ENCODE assay signal across 21 cellular contexts in the genomic region with DNA sequence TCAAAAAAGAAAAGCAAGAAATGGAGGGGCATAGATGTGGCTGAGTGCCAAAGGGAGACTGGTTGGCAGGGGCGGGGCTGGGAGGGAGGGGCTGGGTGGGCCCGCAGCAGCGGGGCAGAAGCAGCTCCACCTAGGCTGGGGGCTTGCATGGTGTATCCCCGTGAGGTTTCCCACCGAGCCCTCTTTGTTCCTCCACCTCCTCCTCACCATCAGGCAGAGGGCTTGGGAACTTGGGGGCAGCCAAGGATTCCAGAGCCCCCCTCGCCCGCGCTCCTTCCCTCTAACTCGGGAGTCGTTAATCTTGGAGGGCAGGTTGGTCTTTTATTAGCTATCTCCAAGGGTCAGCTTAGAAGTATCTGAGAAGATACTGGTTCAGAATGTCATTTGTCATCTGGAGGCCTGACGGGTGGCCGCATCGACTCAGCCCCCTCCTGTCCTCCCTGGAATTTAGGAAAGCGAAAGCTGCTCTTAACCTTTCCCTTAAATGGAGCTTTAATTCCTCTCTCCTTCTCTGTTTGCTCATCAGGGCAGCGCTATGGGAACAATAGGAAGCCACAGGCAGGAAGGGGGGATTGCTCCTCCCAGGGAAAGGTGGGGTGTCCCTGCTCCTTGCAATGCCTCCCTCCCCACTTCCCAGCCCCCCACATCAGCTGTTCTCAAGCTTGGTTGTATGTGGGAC.
DNase-seq lines count a peak whose midpoint lies in the region; ATAC-seq and TF ChIP-seq lines count a peak whose summit lies in the region.
"Had no signal": no experiment of that assay in that cellular context is flagged by ENCODE, and none has a peak within 500 bp of the region (broad histone marks: within the 10 kb centered on the region; RNA-seq: fewer than 3 reads in every experiment).

No MANE protein-coding gene starts in this region.

- TF ChIP-seq EP300 in esophagus muscularis mucosa (IDR thresholded peaks at IDR 0.05): no peak

- H3K27ac Mint-ChIP-seq in nephron: peak overlapping the region in 1 of 3 experiments; percentile 43
- H3K27ac Mint-ChIP-seq: activated T-helper 17 cell treated with anti-CD3 and anti-CD28 coated beads, Interleukin-2, amount 50 U/mL, for 72 hours had no signal

- no peaks in the 10 kb centered on the region for H3K27me3 ChIP-seq in esophagus muscularis mucosa
- H3K27me3 ChIP-seq in uterus: no peaks in the 10 kb centered on the region
- H3K27me3 ChIP-seq: MG63 had no signal

- TF ChIP-seq POLR2A in esophagus muscularis mucosa (IDR thresholded peaks at IDR 0.05; ENCODE audit: low read depth): no peak
- no peak for TF ChIP-seq POLR2A in uterus (IDR thresholded peaks at IDR 0.05)

- H3K36me3 ChIP-seq in esophagus muscularis mucosa (no peaks in the 10 kb centered on the region), uterus (no peaks in the 10 kb centered on the region)
- H3K36me3 ChIP-seq: MG63, pancreas had no signal

- peaks cover 6% of the 10 kb centered on the region for H3K4me1 Mint-ChIP-seq in nephron
- H3K4me1 Mint-ChIP-seq: activated T-helper 17 cell treated with anti-CD3 and anti-CD28 coated beads, Interleukin-2, amount 50 U/mL, for 72 hours had no signal

- no peaks in the 10 kb centered on the region for H3K36me3 Mint-ChIP-seq in nephron (ENCODE audit: low read depth)

- H3K27ac ChIP-seq in esophagus muscularis mucosa (replicated peaks in 1 of 4): peak overlapping the region; percentile 86 to 91 (median 87)
- peak overlapping the region; percentile 72 to 76 for H3K27ac ChIP-seq in uterus
- H3K27ac ChIP-seq: 22Rv1, C4-2B, pancreas, RWPE1, VCaP had no signal

- no peak for ATAC-seq in HG02763 (IDR thresholded peaks at IDR 0.05; ENCODE audit: unreplicated experiment)
- ATAC-seq: activated T-helper 17 cell treated with anti-CD3 and anti-CD28 coated beads, Interleukin-2, amount 50 U/mL, for 72 hours; pancreas had no signal

- intact Hi-C loops in esophagus muscularis mucosa (cut with DNase I) (no loop called here), uterus (cut with DNase I; ENCODE audit: low total_unique reads) (no loop called here)

- H3K9me3 ChIP-seq in esophagus muscularis mucosa: peaks cover 0 to 6% (median 2%) of the 10 kb centered on the region in 4 donors
- no peaks in the 10 kb centered on the region for H3K9me3 ChIP-seq in uterus
- H3K9me3 ChIP-seq: MG63, pancreas had no signal

- peak overlapping the region; percentile 53 to 58 (median 57) for H3K4me3 ChIP-seq in esophagus muscularis mucosa
- H3K4me3 ChIP-seq in uterus: peak overlapping the region; percentile 22 to 29
- H3K4me3 ChIP-seq: MG63, pancreas had no signal

- TF ChIP-seq CTCF in esophagus muscularis mucosa (IDR thresholded peaks at IDR 0.05): no peak
- TF ChIP-seq CTCF in nephron (IDR thresholded peaks at IDR 0.05; ENCODE audit: unreplicated experiment in 3 of 3): no peak
- no peak for TF ChIP-seq CTCF in uterus (IDR thresholded peaks at IDR 0.05)
- TF ChIP-seq CTCF in GM10266 (IDR thresholded peaks at IDR 0.05; ENCODE audit: control insufficient read depth, insufficient read depth, low read depth, missing control alignments): no peak

- no peaks in the 10 kb centered on the region for H3K9me3 Mint-ChIP-seq in nephron

- peak overlapping the region; percentile 36 to 53 (median 51) for H3K4me3 Mint-ChIP-seq in nephron
- H3K4me3 Mint-ChIP-seq: activated T-helper 17 cell treated with anti-CD3 and anti-CD28 coated beads, Interleukin-2, amount 50 U/mL, for 72 hours had no signal

- 20% methylated on average over 15 of the region's 15 CpGs for WGBS in esophagus muscularis mucosa

- H3K4me1 ChIP-seq in esophagus muscularis mucosa (peaks cover 0 to 27% (median 23%) of the 10 kb centered on the region in 4 donors), uterus (no peaks in the 10 kb centered on the region)
- H3K4me1 ChIP-seq: pancreas had no signal

- peaks cover 30% of the 10 kb centered on the region for H3K27me3 Mint-ChIP-seq in nephron (ENCODE audit: low read depth)

- DNase-seq in DMS153 (lab: John Stamatoyannopoulos, UW): peak; percentile 9
- DNase-seq in DMS153 treated with DMSO at 0.1 percent for 48 hours (lab: John Stamatoyannopoulos, UW; ENCODE audit: unreplicated experiment): no peak
- DNase-seq in esophagus muscularis mucosa (ENCODE audit: extremely low spot score): no peak
- peak; percentile 18 to 34 for DNase-seq in uterus
- DNase-seq in NCI-H1417 (lab: John Stamatoyannopoulos, UW): no peak
- DNase-seq in GM10266 (ENCODE audit: extremely low spot score): no peak
- DNase-seq: amniotic stem cell; DMS79; MG63; NCI-H2081; NCI-H774; pancreas; stimulated activated CD4-positive, alpha-beta T cell treated with anti-CD3 and anti-CD28 coated beads, Interleukin-12 subunit alpha, Interleukin-12 subunit beta, amount 100 ng/mL, for 4 hours; T-helper 1 cell had no signal

Comparison
In these comparisons a context has a peak if more than half of its experiments do, and no peak if none do; other contexts are left out.
1. DNase-seq: peak in DMS153 (single experiment) and uterus (2 of 2); none in DMS153 treated with DMSO at 0.1 percent for 48 hours (single experiment), esophagus muscularis mucosa (single experiment), NCI-H1417 (0 of 3) and GM10266 (single experiment).